In genomic region chr22:17436981-17437410, GRCh38 we compare ENCODE assay signal across 14 cellular contexts.
DNase-seq lines count a peak whose midpoint lies in the region; ATAC-seq and TF ChIP-seq lines count a peak whose summit lies in the region.
"Had no signal": no experiment of that assay in that cellular context is flagged by ENCODE, and none has a peak within 500 bp of the region (broad histone marks: within the 10 kb centered on the region; RNA-seq: fewer than 3 reads in every experiment).

No MANE protein-coding gene starts in this region.

- peaks cover 8% of the 10 kb centered on the region for H3K27me3 Mint-ChIP-seq in activated CD4-positive, alpha-beta memory T cell treated with anti-CD3 and anti-CD28 coated beads for 36 hours

- CTCF ChIA-PET in activated CD4-positive, alpha-beta memory T cell treated with anti-CD3 and anti-CD28 coated beads for 36 hours (lab: Charles Lee): no interaction called here

- H3K9me2 ChIP-seq in hepatocyte (replicated peaks; ENCODE audit: insufficient read depth): no peaks in the 10 kb centered on the region
- H3K9me2 ChIP-seq: SK-N-SH had no signal

- no peaks in the 10 kb centered on the region for H3K4me1 Mint-ChIP-seq in activated CD4-positive, alpha-beta memory T cell treated with anti-CD3 and anti-CD28 coated beads for 36 hours (ENCODE audit: low read depth)

- intact Hi-C loops in activated CD4-positive, alpha-beta memory T cell treated with anti-CD3 and anti-CD28 coated beads for 36 hours (cut with micrococcal nuclease): no loop called here

- H2AFZ ChIP-seq in hepatocyte: peak overlapping the region; percentile 40

- H3K4me2 ChIP-seq in hepatocyte: peak overlapping the region; percentile 64
- H3K4me2 ChIP-seq: SK-N-SH had no signal

- DNase-seq in ELF-1 (ENCODE audit: low read depth, low spot score) (peak; percentile 78), SK-N-MC (ENCODE audit: low read depth, low spot score) (no peak), hepatocyte (ENCODE audit: low spot score) (peak; percentile 7), nucleus accumbens (lab: John Stamatoyannopoulos, UW) (peak; percentile 15 to 89 (median 74)), NCI-H345 (lab: John Stamatoyannopoulos, UW) (no peak), NOMO-1 treated with DMSO at 0.1 percent for 48 hours (lab: John Stamatoyannopoulos, UW; ENCODE audit: unreplicated experiment) (no peak)
- DNase-seq in activated CD4-positive, alpha-beta memory T cell treated with anti-CD3 and anti-CD28 coated beads for 36 hours: no peak
- DNase-seq: left colon, NCI-H526, SK-N-SH had no signal

- H3K9me3 Mint-ChIP-seq in activated CD4-positive, alpha-beta memory T cell treated with anti-CD3 and anti-CD28 coated beads for 36 hours: no peaks in the 10 kb centered on the region
- H3K9me3 Mint-ChIP-seq: activated T-helper 2 cell treated with anti-CD3 and anti-CD28 coated beads, Interferon-gamma antibody, Interleukin-2, Interleukin-4, amounts not matched to agents 10 μg/mL and 5 μg/mL and 100 μg/mL, durations not matched to agents 14 hours and 24 hours and 36 hours had no signal

- no peaks in the 10 kb centered on the region for H3K36me3 Mint-ChIP-seq in activated CD4-positive, alpha-beta memory T cell treated with anti-CD3 and anti-CD28 coated beads for 36 hours

- H3K9me3 ChIP-seq in SK-N-MC (ENCODE audit: low read depth, low read length) (no peaks in the 10 kb centered on the region), hepatocyte (ENCODE audit: low read depth) (no peaks in the 10 kb centered on the region)
- H3K9me3 ChIP-seq: breast epithelium, SK-N-SH, tibial nerve had no signal

- H3K27ac ChIP-seq in SK-N-MC: peak overlapping the region; percentile 88
- peak overlapping the region; percentile 61 for H3K27ac ChIP-seq in hepatocyte
- H3K27ac ChIP-seq: breast epithelium had no signal

- TF ChIP-seq CTCF in hepatocyte (IDR thresholded peaks at IDR 0.05; ENCODE audit: poor library complexity): no peak

- peak overlapping the region; percentile 61 for H3K4me3 ChIP-seq in SK-N-MC
- no peak overlapping the region for H3K4me3 ChIP-seq in hepatocyte
- H3K4me3 ChIP-seq: breast epithelium, tibial nerve had no signal

- no peak for ATAC-seq in HG03095 (IDR thresholded peaks at IDR 0.05; ENCODE audit: unreplicated experiment)
- ATAC-seq: left colon had no signal

- H3K36me3 ChIP-seq in SK-N-MC (ENCODE audit: insufficient read depth, low read length) (no peaks in the 10 kb centered on the region), hepatocyte (replicated peaks; ENCODE audit: insufficient read depth, low read depth) (no peaks in the 10 kb centered on the region)
- H3K36me3 ChIP-seq: breast epithelium, tibial nerve had no signal

- POLR2A ChIA-PET in activated CD4-positive, alpha-beta memory T cell treated with anti-CD3 and anti-CD28 coated beads for 36 hours (lab: Charles Lee): no interaction called here

- WGBS in hepatocyte (ENCODE audit: low lambda C conversion rate, missing lambda C conversion rate): 17% methylated on average over 8 of the region's 8 CpGs

- peaks cover 28% of the 10 kb centered on the region for H3K79me2 ChIP-seq in hepatocyte

- peaks cover 13% of the 10 kb centered on the region for H3K4me1 ChIP-seq in hepatocyte (ENCODE audit: insufficient read depth)
- H3K4me1 ChIP-seq: breast epithelium had no signal

- peak overlapping the region; percentile 30 for H3K9ac ChIP-seq in SK-N-MC (ENCODE audit: insufficient read length)
- H3K9ac ChIP-seq: SK-N-SH had no signal

- H3K27me3 ChIP-seq in hepatocyte: no peaks in the 10 kb centered on the region
- H3K27me3 ChIP-seq: breast epithelium, tibial nerve had no signal

- H3K4me3 Mint-ChIP-seq in activated CD4-positive, alpha-beta memory T cell treated with anti-CD3 and anti-CD28 coated beads for 36 hours: no peak overlapping the region

- H4K20me1 ChIP-seq in hepatocyte (ENCODE audit: insufficient read depth, poor library complexity, severe bottlenecking): no peaks in the 10 kb centered on the region

- no peak overlapping the region for H3K27ac Mint-ChIP-seq in activated CD4-positive, alpha-beta memory T cell treated with anti-CD3 and anti-CD28 coated beads for 36 hours
- H3K27ac Mint-ChIP-seq: activated T-helper 2 cell treated with anti-CD3 and anti-CD28 coated beads, Interferon-gamma antibody, Interleukin-2, Interleukin-4, amounts not matched to agents 10 μg/mL and 5 μg/mL and 100 μg/mL, durations not matched to agents 14 hours and 24 hours and 36 hours had no signal

Comparison
In these comparisons a context has a peak if more than half of its experiments do, and no peak if none do; other contexts are left out.
1. DNase-seq: peak in ELF-1 (single experiment), hepatocyte (single experiment) and nucleus accumbens (56 of 56); none in SK-N-MC (single experiment), NCI-H345 (single experiment), NOMO-1 treated with DMSO at 0.1 percent for 48 hours (single experiment) and activated CD4-positive, alpha-beta memory T cell treated with anti-CD3 and anti-CD28 coated beads for 36 hours (single experiment).